In genomic region chr12:124286414-124286813, GRCh38 we compare ENCODE assay signal across 16 cellular contexts. TPM values are rescaled to one million over a fixed set of nuclear protein-coding genes. Genes with fewer than 3 reads are reported as not detected.
A peak's percentile ranks its signal among the peaks of the same experiment; 100 is the strongest.
DNase-seq lines count a peak whose midpoint lies in the region; ATAC-seq, FAIRE-seq and TF ChIP-seq lines count a peak whose summit lies in the region.
"Had no signal": no experiment of that assay in that cellular context is flagged by ENCODE, and none has a peak within 500 bp of the region (broad histone marks: within the 10 kb centered on the region; RNA-seq: fewer than 3 reads in every experiment).

No MANE protein-coding gene starts in this region.

- no peak for TF ChIP-seq POLR2A in spleen (IDR thresholded peaks at IDR 0.05)

- no peaks in the 10 kb centered on the region for H4K20me1 ChIP-seq in astrocyte (ENCODE audit: insufficient read depth, low read length)

- H3K36me3 Mint-ChIP-seq in astrocyte (ENCODE audit: low read depth, unreplicated experiment), result no peaks in the 10 kb centered on the region

- no peaks in the 10 kb centered on the region for H3K36me3 ChIP-seq in astrocyte (ENCODE audit: insufficient read depth, low read length)
- no peaks in the 10 kb centered on the region for H3K36me3 ChIP-seq in spleen
- H3K36me3 ChIP-seq: esophagus squamous epithelium had no signal

- H3K4me2 ChIP-seq in astrocyte (ENCODE audit: low read length), result no peak overlapping the region

- TF ChIP-seq CTCF in astrocyte (IDR thresholded peaks at IDR 0.05; ENCODE audit: insufficient read depth, low read depth, low read length) (no peak), spleen (IDR thresholded peaks at IDR 0.05 in 8 of 11, conservative IDR thresholded peaks at IDR 0.05 in 3 of 11) (no peak)

- no peak overlapping the region for H3K9ac ChIP-seq in astrocyte (ENCODE audit: low read length)

- no peak overlapping the region for H3K27ac Mint-ChIP-seq in astrocyte (ENCODE audit: unreplicated experiment)

- FAIRE-seq in astrocyte (lab: Jason Lieb, UNC), result no peak
- FAIRE-seq: urothelium cell line had no signal

- H3K27ac ChIP-seq in astrocyte (ENCODE audit: low read depth, low read length), result no peak overlapping the region
- H3K27ac ChIP-seq in spleen, result no peak overlapping the region
- H3K27ac ChIP-seq: coronary artery, esophagus squamous epithelium had no signal

- H2AFZ ChIP-seq in astrocyte (ENCODE audit: low read depth, low read length), result no peak overlapping the region

- H3K4me1 Mint-ChIP-seq in astrocyte (ENCODE audit: low read depth, unreplicated experiment), result peaks cover 17% of the 10 kb centered on the region

- ATAC-seq in left colon (peak; percentile 72), HG02759 (IDR thresholded peaks at IDR 0.05; ENCODE audit: unreplicated experiment) (no peak)
- ATAC-seq: Panc1 had no signal

- no peak overlapping the region for H3K4me3 ChIP-seq in astrocyte (ENCODE audit: insufficient read depth, low read depth, low read length)
- H3K4me3 ChIP-seq in spleen, result no peak overlapping the region
- H3K4me3 ChIP-seq: coronary artery, esophagus squamous epithelium had no signal

- no peak overlapping the region for H3K4me3 Mint-ChIP-seq in astrocyte (ENCODE audit: unreplicated experiment)

- H3K4me1 ChIP-seq in astrocyte (ENCODE audit: insufficient read depth, low read length) (peaks cover 12% of the 10 kb centered on the region), spleen (no peaks in the 10 kb centered on the region)

- WGBS in spleen, 5 donors, result 72 to 81% (median 76%) methylated on average over 8 of the region's 8 CpGs

- DNase-seq in DMS79 treated with DMSO at 0.1 percent for 48 hours (lab: John Stamatoyannopoulos, UW), result peak; percentile 78
- peak; percentile 69 for DNase-seq in NCI-H146 (lab: John Stamatoyannopoulos, UW)
- DNase-seq in astrocyte (ENCODE audit: low read depth), result peak; percentile 76
- DNase-seq in left colon, result peak; percentile 28 to 62
- no peak for DNase-seq in EL
- DNase-seq in spleen, result no peak
- DNase-seq in COR-L47 (lab: John Stamatoyannopoulos, UW), result no peak
- DNase-seq: esophagus squamous epithelium; hippocampal formation; KG1; stimulated activated naive CD4-positive, alpha-beta T cell had no signal

- intact Hi-C loops in left colon (cut with DNase I, micrococcal nuclease) (no loop called here), spleen (cut with DNase I; ENCODE audit: low total_unique reads) (no loop called here)

- H3K9me3 ChIP-seq in astrocyte (ENCODE audit: insufficient read depth, low read depth, low read length), result peaks cover 16% of the 10 kb centered on the region
- peaks cover 0 to 25% (median 19%) of the 10 kb centered on the region in 8 donors for H3K9me3 ChIP-seq in spleen

- peaks cover 19% of the 10 kb centered on the region for H3K9me3 Mint-ChIP-seq in astrocyte (ENCODE audit: unreplicated experiment)

- peaks cover 7% of the 10 kb centered on the region for H3K27me3 Mint-ChIP-seq in astrocyte (ENCODE audit: low read depth, unreplicated experiment)

- H3K79me2 ChIP-seq in astrocyte (ENCODE audit: insufficient read depth, low read length), result no peaks in the 10 kb centered on the region

- H3K27me3 ChIP-seq in astrocyte (ENCODE audit: insufficient read depth, low read length) (peaks cover 15% of the 10 kb centered on the region), spleen (replicated peaks in 1 of 7) (peaks cover 0 to 20% (median 0%) of the 10 kb centered on the region in 7 donors)

RNA-seq across cellular contexts. Expression of gene RFLNA, which starts 8.5 kb away (rescaled TPM):
- total RNA-seq in astrocyte, result 1.8 and 2.8 TPM in 2 replicates
- total RNA-seq in left colon, result 10 to 100 TPM; 46.2 to 51.0 TPM
- under 1 TPM in 1 of 7 donors, not detected in 6; 0.13 TPM for total RNA-seq in spleen
- polyA plus RNA-seq in spleen, result under 1 TPM; 0.04 to 0.35 (median 0.29) TPM
- total RNA-seq: T-helper 1 cell treated with Interleukin-12 subunit alpha and Interleukin-12 subunit beta and Interleukin-4 antibody, amounts not matched to agents 30 ng/mL and 1 ng/mL, for 36 hours had no signal

Comparison
In these comparisons a context has a peak if more than half of its experiments do, and no peak if none do; other contexts are left out.
1. DNase-seq: peak in DMS79 treated with DMSO at 0.1 percent for 48 hours (single experiment), NCI-H146 (single experiment), astrocyte (single experiment) and left colon (2 of 2); none in EL (single experiment), spleen (single experiment) and COR-L47 (single experiment).
2. RNA of gene RFLNA, which starts 8.5 kb away (total RNA-seq): 46.2 to 51.0 TPM in left colon; 1.8 to 2.8 TPM in astrocyte and 0.13 TPM in spleen; every median in the first group is over 10 times any median in the second.